ENCODE assay signal across 1 cellular context in genomic region chr2:102421890-102422759, GRCh38.
TF ChIP-seq lines count a peak whose summit lies in the region.

No MANE protein-coding gene starts in this region.

TF ChIP-seq in K562, 482 proteins besides CTCF, POLR2A, EP300 and RAD21 (continued from another document and continues in another):
- TF ChIP-seq, protein P1, sequence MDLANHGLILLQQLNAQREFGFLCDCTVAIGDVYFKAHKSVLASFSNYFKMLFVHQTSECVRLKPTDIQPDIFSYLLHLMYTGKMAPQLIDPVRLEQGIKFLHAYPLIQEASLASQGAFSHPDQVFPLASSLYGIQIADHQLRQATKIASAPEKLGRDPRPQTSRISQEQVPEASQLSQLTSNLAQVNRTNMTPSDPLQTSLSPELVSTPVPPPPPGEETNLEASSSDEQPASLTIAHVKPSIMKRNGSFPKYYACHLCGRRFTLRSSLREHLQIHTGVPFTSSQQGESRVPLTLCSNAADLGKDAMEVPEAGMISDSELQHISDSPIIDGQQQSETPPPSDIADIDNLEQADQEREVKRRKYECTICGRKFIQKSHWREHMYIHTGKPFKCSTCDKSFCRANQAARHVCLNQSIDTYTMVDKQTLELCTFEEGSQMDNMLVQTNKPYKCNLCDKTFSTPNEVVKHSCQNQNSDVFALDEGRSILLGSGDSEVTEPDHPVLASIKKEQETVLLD (IDR thresholded peaks at IDR 0.05): peak; percentile 28; the same call in 1 of the 2 replicates
- TF ChIP-seq EHMT2 (IDR thresholded peaks at IDR 0.05): peak; percentile 44; the same call in 1 of the 2 replicates
- no peak for TF ChIP-seq RFX7 (CRISPR knock-in tag; IDR thresholded peaks at IDR 0.05)
- peak; percentile 78; the same call in 1 of the 2 replicates for TF ChIP-seq KLF16 (IDR thresholded peaks at IDR 0.05)
- TF ChIP-seq, protein P2, sequence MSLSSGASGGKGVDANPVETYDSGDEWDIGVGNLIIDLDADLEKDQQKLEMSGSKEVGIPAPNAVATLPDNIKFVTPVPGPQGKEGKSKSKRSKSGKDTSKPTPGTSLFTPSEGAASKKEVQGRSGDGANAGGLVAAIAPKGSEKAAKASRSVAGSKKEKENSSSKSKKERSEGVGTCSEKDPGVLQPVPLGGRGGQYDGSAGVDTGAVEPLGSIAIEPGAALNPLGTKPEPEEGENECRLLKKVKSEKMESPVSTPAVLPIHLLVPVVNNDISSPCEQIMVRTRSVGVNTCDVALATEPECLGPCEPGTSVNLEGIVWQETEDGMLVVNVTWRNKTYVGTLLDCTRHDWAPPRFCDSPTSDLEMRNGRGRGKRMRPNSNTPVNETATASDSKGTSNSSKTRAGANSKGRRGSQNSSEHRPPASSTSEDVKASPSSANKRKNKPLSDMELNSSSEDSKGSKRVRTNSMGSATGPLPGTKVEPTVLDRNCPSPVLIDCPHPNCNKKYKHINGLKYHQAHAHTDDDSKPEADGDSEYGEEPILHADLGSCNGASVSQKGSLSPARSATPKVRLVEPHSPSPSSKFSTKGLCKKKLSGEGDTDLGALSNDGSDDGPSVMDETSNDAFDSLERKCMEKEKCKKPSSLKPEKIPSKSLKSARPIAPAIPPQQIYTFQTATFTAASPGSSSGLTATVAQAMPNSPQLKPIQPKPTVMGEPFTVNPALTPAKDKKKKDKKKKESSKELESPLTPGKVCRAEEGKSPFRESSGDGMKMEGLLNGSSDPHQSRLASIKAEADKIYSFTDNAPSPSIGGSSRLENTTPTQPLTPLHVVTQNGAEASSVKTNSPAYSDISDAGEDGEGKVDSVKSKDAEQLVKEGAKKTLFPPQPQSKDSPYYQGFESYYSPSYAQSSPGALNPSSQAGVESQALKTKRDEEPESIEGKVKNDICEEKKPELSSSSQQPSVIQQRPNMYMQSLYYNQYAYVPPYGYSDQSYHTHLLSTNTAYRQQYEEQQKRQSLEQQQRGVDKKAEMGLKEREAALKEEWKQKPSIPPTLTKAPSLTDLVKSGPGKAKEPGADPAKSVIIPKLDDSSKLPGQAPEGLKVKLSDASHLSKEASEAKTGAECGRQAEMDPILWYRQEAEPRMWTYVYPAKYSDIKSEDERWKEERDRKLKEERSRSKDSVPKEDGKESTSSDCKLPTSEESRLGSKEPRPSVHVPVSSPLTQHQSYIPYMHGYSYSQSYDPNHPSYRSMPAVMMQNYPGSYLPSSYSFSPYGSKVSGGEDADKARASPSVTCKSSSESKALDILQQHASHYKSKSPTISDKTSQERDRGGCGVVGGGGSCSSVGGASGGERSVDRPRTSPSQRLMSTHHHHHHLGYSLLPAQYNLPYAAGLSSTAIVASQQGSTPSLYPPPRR (CRISPR knock-in tag; IDR thresholded peaks at IDR 0.05; ENCODE audit: borderline replicate concordance): no peak
- TF ChIP-seq HMG20B (CRISPR knock-in tag; IDR thresholded peaks at IDR 0.05): no peak
- no peak for TF ChIP-seq ZNF347 (CRISPR knock-in tag; IDR thresholded peaks at IDR 0.05; ENCODE audit: low read depth)
- no peak for TF ChIP-seq ZNF124 (CRISPR knock-in tag; IDR thresholded peaks at IDR 0.05)
- peak; percentile 82 for TF ChIP-seq ZNF644 (tag; IDR thresholded peaks at IDR 0.05; ENCODE audit: low read depth)
- no peak for TF ChIP-seq BRF1 (IDR thresholded peaks at IDR 0.05; ENCODE audit: borderline replicate concordance, extremely low read depth, insufficient read length)
- no peak for TF ChIP-seq KLF1 (tag; IDR thresholded peaks at IDR 0.05)
- no peak for TF ChIP-seq NR4A1 (CRISPR knock-in tag; IDR thresholded peaks at IDR 0.05)
- TF ChIP-seq NR4A1 (tag; IDR thresholded peaks at IDR 0.05): peak; percentile 57; the same call in 1 of the 2 replicates
- no peak; the same call in 1 of the 2 replicates for TF ChIP-seq ELF1 (tag; IDR thresholded peaks at IDR 0.05)
- no peak for TF ChIP-seq HLTF (IDR thresholded peaks at IDR 0.05)
- TF ChIP-seq MCM7 (IDR thresholded peaks at IDR 0.05): no peak
- TF ChIP-seq ZNF12 (CRISPR knock-in tag; IDR thresholded peaks at IDR 0.05): no peak
- no peak for TF ChIP-seq GTF2F1 (IDR thresholded peaks at IDR 0.05; ENCODE audit: low read depth, low read length)
- TF ChIP-seq, protein P3, sequence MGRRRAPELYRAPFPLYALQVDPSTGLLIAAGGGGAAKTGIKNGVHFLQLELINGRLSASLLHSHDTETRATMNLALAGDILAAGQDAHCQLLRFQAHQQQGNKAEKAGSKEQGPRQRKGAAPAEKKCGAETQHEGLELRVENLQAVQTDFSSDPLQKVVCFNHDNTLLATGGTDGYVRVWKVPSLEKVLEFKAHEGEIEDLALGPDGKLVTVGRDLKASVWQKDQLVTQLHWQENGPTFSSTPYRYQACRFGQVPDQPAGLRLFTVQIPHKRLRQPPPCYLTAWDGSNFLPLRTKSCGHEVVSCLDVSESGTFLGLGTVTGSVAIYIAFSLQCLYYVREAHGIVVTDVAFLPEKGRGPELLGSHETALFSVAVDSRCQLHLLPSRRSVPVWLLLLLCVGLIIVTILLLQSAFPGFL (CRISPR knock-in tag; IDR thresholded peaks at IDR 0.05): no peak
- TF ChIP-seq ZBTB9 (CRISPR knock-in tag; IDR thresholded peaks at IDR 0.05): peak; percentile 17; the same call in 1 of the 2 replicates
- peak; percentile 73 for TF ChIP-seq MTA2 (IDR thresholded peaks at IDR 0.05; ENCODE audit: low read depth)
- TF ChIP-seq, protein P4, sequence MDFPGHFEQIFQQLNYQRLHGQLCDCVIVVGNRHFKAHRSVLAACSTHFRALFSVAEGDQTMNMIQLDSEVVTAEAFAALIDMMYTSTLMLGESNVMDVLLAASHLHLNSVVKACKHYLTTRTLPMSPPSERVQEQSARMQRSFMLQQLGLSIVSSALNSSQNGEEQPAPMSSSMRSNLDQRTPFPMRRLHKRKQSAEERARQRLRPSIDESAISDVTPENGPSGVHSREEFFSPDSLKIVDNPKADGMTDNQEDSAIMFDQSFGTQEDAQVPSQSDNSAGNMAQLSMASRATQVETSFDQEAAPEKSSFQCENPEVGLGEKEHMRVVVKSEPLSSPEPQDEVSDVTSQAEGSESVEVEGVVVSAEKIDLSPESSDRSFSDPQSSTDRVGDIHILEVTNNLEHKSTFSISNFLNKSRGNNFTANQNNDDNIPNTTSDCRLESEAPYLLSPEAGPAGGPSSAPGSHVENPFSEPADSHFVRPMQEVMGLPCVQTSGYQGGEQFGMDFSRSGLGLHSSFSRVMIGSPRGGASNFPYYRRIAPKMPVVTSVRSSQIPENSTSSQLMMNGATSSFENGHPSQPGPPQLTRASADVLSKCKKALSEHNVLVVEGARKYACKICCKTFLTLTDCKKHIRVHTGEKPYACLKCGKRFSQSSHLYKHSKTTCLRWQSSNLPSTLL (IDR thresholded peaks at IDR 0.05): no peak
- TF ChIP-seq SMAD3 (CRISPR knock-in tag; conservative IDR thresholded peaks at IDR 0.05): peak; percentile 36; the same call in 1 of the 2 replicates
- TF ChIP-seq, protein P5, sequence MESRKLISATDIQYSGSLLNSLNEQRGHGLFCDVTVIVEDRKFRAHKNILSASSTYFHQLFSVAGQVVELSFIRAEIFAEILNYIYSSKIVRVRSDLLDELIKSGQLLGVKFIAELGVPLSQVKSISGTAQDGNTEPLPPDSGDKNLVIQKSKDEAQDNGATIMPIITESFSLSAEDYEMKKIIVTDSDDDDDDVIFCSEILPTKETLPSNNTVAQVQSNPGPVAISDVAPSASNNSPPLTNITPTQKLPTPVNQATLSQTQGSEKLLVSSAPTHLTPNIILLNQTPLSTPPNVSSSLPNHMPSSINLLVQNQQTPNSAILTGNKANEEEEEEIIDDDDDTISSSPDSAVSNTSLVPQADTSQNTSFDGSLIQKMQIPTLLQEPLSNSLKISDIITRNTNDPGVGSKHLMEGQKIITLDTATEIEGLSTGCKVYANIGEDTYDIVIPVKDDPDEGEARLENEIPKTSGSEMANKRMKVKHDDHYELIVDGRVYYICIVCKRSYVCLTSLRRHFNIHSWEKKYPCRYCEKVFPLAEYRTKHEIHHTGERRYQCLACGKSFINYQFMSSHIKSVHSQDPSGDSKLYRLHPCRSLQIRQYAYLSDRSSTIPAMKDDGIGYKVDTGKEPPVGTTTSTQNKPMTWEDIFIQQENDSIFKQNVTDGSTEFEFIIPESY (CRISPR knock-in tag; IDR thresholded peaks at IDR 0.05): no peak
- no peak; the same call in 1 of the 2 replicates for TF ChIP-seq BACH1 (tag; IDR thresholded peaks at IDR 0.05)
- no peak; a peak in 1 of 4 replicates for TF ChIP-seq SRF (CRISPR knock-in tag; IDR thresholded peaks at IDR 0.05)
- TF ChIP-seq PTBP1 (IDR thresholded peaks at IDR 0.05; ENCODE audit: low read depth, low read length): no peak
- peak; percentile 43; the same call in 1 of the 2 replicates for TF ChIP-seq ZNF134 (CRISPR knock-in tag; conservative IDR thresholded peaks at IDR 0.05)
- TF ChIP-seq SMARCC2 (IDR thresholded peaks at IDR 0.05; ENCODE audit: low read depth): no peak
- TF ChIP-seq RUNX1 (IDR thresholded peaks at IDR 0.05; ENCODE audit: low read depth): no peak
- no peak for TF ChIP-seq SIN3A (IDR thresholded peaks at IDR 0.05; ENCODE audit: borderline replicate concordance in 2 of 2, control insufficient read depth in 1 of 2, low read depth in 2 of 2, low read length in 2 of 2)
- TF ChIP-seq ZNF75A (CRISPR knock-in tag; IDR thresholded peaks at IDR 0.05): no peak
- TF ChIP-seq CTCFL (IDR thresholded peaks at IDR 0.05; ENCODE audit: borderline replicate concordance, insufficient read depth, low read depth, low read length, poor library complexity, severe bottlenecking): no peak
- TF ChIP-seq HNRNPL (IDR thresholded peaks at IDR 0.05; ENCODE audit: low read depth, low read length): no peak
- no peak for TF ChIP-seq CCAR2 (IDR thresholded peaks at IDR 0.05; ENCODE audit: low read depth, low read length)
- no peak for TF ChIP-seq NR2F6 (CRISPR knock-in tag; IDR thresholded peaks at IDR 0.05)
- TF ChIP-seq ETS2 (tag; IDR thresholded peaks at IDR 0.05; ENCODE audit: borderline replicate concordance, poor library complexity, severe bottlenecking): no peak
- no peak for TF ChIP-seq ZNF785 (CRISPR knock-in tag; IDR thresholded peaks at IDR 0.05)
- no peak for TF ChIP-seq PHF20 (IDR thresholded peaks at IDR 0.05; ENCODE audit: partially characterized antibody)
- TF ChIP-seq, protein P6, sequence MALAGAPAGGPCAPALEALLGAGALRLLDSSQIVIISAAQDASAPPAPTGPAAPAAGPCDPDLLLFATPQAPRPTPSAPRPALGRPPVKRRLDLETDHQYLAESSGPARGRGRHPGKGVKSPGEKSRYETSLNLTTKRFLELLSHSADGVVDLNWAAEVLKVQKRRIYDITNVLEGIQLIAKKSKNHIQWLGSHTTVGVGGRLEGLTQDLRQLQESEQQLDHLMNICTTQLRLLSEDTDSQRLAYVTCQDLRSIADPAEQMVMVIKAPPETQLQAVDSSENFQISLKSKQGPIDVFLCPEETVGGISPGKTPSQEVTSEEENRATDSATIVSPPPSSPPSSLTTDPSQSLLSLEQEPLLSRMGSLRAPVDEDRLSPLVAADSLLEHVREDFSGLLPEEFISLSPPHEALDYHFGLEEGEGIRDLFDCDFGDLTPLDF (CRISPR knock-in tag; IDR thresholded peaks at IDR 0.05): no peak
- no peak for TF ChIP-seq SETDB1 (IDR thresholded peaks at IDR 0.05; ENCODE audit: low read length)
- peak; percentile 31; the same call in 1 of the 2 replicates for TF ChIP-seq ZNF24 (IDR thresholded peaks at IDR 0.05)
- TF ChIP-seq ASH1L (IDR thresholded peaks at IDR 0.05; ENCODE audit: borderline replicate concordance, low read depth, partially characterized antibody): no peak
- no peak for TF ChIP-seq ZNF551 (CRISPR knock-in tag; IDR thresholded peaks at IDR 0.05)
- TF ChIP-seq, protein P7, sequence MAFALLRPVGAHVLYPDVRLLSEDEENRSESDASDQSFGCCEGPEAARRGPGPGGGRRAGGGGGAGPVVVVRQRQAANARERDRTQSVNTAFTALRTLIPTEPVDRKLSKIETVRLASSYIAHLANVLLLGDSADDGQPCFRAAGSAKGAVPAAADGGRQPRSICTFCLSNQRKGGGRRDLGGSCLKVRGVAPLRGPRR (CRISPR knock-in tag; IDR thresholded peaks at IDR 0.05): no peak
- TF ChIP-seq STAT5B (CRISPR knock-in tag; IDR thresholded peaks at IDR 0.05): no peak
- TF ChIP-seq SLC30A9 (CRISPR knock-in tag; IDR thresholded peaks at IDR 0.05): no peak
- no peak for TF ChIP-seq GATAD2A (IDR thresholded peaks at IDR 0.05)
- TF ChIP-seq ZNF239 (CRISPR knock-in tag; IDR thresholded peaks at IDR 0.05): peak; percentile 9; the same call in 1 of the 2 replicates
- TF ChIP-seq ZFP1 (CRISPR knock-in tag; IDR thresholded peaks at IDR 0.05): no peak
- peak; percentile 51; the same call in 1 of the 2 replicates for TF ChIP-seq PML (IDR thresholded peaks at IDR 0.05; ENCODE audit: low read length)
- TF ChIP-seq HINFP (tag; conservative IDR thresholded peaks at IDR 0.05; ENCODE audit: low read depth): no peak
- TF ChIP-seq FOXM1 (IDR thresholded peaks at IDR 0.05; ENCODE audit: low read depth): no peak
- TF ChIP-seq FOXM1 (CRISPR knock-in tag; IDR thresholded peaks at IDR 0.05; ENCODE audit: low read depth): no peak
